ENCODE assay signal across 8 cellular contexts in the genomic region with DNA sequence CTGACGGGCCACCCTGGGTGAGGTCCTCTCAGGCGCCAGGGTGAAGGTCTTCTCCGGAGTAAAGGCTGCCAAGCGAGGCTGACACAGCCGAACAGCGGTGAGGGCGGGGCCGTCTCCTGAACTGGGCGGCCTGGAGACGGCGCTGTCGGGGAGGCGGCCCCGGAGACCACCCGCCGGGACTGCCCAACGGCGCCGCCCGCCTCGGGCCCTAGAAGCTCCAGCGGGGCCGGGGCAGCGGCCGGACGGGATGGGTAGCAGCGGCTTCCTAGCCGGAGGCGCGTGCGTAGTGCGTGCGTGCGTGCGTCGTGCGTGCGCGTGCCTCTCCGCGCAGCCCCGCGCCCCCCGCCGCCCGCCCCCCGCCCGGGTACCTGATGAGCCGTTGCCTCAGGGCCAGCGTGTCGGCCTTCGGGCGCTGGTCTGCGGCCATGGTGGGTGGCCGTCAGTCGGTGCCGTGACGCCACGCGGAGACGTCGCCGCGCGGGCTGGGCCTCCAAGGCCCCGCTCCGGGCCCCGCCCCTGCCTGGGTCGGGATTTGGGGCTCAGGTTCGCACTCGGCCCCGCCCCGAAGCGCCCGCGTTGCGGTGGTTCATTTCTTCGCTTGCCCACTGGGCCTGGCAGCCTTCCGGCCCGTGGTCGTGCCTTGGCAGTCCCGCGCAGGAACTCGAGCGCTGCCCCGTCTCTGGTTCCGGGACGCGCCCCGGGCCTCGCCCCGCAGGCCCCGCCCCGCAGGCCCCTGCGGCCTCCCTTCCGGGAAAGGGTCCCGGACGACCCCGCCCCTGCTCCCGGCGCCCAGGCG. TPM values are rescaled to one million over a fixed set of nuclear protein-coding genes. Genes with fewer than 3 reads are reported as not detected.
A peak's percentile ranks its signal among the peaks of the same experiment; 100 is the strongest.
DNase-seq lines count a peak whose midpoint lies in the region; ATAC-seq, FAIRE-seq and TF ChIP-seq lines count a peak whose summit lies in the region.

TSS of gene PHYKPL (minus strand) at position 679 of the 796 bp plus-strand sequence. CDS start at position 427, 252 bp downstream.

- H3K79me2 ChIP-seq in DOHH2 (ENCODE audit: control insufficient read depth, low read length) (peaks cover 50% of the 10 kb centered on the region), SK-N-SH (ENCODE audit: insufficient read depth) (peaks cover 28% of the 10 kb centered on the region)

- peak within 1 kb of the TSS; percentile 90 for H3K4me3 Mint-ChIP-seq in activated naive CD8-positive, alpha-beta T cell
- H3K4me3 Mint-ChIP-seq in glutamatergic neuron (ENCODE audit: unreplicated experiment), result peak within 1 kb of the TSS; percentile 91
- peak within 1 kb of the TSS; percentile 87 for H3K4me3 Mint-ChIP-seq in type B pancreatic cell

- H3K27me3 ChIP-seq in DOHH2 (ENCODE audit: control insufficient read depth, low read length) (no peaks in the 10 kb centered on the region), SK-N-SH (ENCODE audit: insufficient read depth) (no peaks in the 10 kb centered on the region), ovary (no peaks in the 10 kb centered on the region)

- TF ChIP-seq RAD21 in SK-N-SH (IDR thresholded peaks at IDR 0.05; ENCODE audit: low read length), result no peak

- H3K9me2 ChIP-seq in DOHH2 (replicated peaks; ENCODE audit: control insufficient read depth, low read length) (no peaks in the 10 kb centered on the region), SK-N-SH (no peaks in the 10 kb centered on the region)

- peak within 1 kb of the TSS; percentile 68 for H3K27ac ChIP-seq in DOHH2 (ENCODE audit: low read depth, low read length)
- H3K27ac ChIP-seq in SK-N-SH (ENCODE audit: low read depth in 2 of 2, low read length in 1 of 2), result peak within 1 kb of the TSS; percentile 56 to 86
- peak within 1 kb of the TSS; percentile 94 to 98 for H3K27ac ChIP-seq in ovary

- H3F3A ChIP-seq in DOHH2 (ENCODE audit: control insufficient read depth, insufficient read depth) (peaks cover 11% of the 10 kb centered on the region; the same call in 1 of the 2 replicates), SK-N-SH (replicated peaks; ENCODE audit: insufficient read depth) (peaks cover 11% of the 10 kb centered on the region)

- FAIRE-seq in HTR-8/SVneo (lab: Jason Lieb, UNC), result peak; percentile 59

- H3K4me2 ChIP-seq in DOHH2 (ENCODE audit: low read length), result peak within 1 kb of the TSS; percentile 99
- H3K4me2 ChIP-seq in SK-N-SH, result peak within 1 kb of the TSS; percentile 98

- DNase-seq in HTR-8/SVneo (ENCODE audit: insufficient read length, low spot score) (peak; percentile 71), SK-N-SH (peak; percentile 91), glutamatergic neuron (peak; percentile 72), ovary (peak; percentile 69 to 86 (median 78)), type B pancreatic cell (ENCODE audit: extremely low spot score, unreplicated experiment) (peak; percentile 85)

- CTCF ChIA-PET in SK-N-SH (lab: Yijun Ruan, JAX), result interaction anchor here (1.0 to 12.2 kb wide), 5 partner anchors 11 to 360 kb away, joined by 3 to 147 read pairs (median 4); partner anchors contain the start of gene COL23A1

- H2AFZ ChIP-seq in SK-N-SH (ENCODE audit: low read depth), result peak within 1 kb of the TSS; percentile 93

- POLR2A ChIA-PET in SK-N-SH (lab: Yijun Ruan, JAX), result interaction anchor here (0.6 to 2.0 kb wide), 7 partner anchors 9 to 1391 kb away, joined by 3 to 9 read pairs (median 3); partner anchors contain the start of genes CLK4, COL23A1, HNRNPAB and HNRNPH1

- peak; percentile 66 for ATAC-seq in GM21367 (IDR thresholded peaks at IDR 0.05; ENCODE audit: unreplicated experiment)

- H3K27me3 Mint-ChIP-seq in activated naive CD8-positive, alpha-beta T cell, result no peaks in the 10 kb centered on the region
- H3K27me3 Mint-ChIP-seq in glutamatergic neuron (ENCODE audit: unreplicated experiment) (peaks cover 7% of the 10 kb centered on the region), type B pancreatic cell (no peaks in the 10 kb centered on the region)

- intact Hi-C loops in ovary (cut with DNase I), result no loop called here

- WGBS in SK-N-SH (ENCODE audit: low lambda C conversion rate), result under 1% methylated on average over 23 of the region's 102 CpGs
- 0 to 1% (median 1%) methylated on average over 69 to 102 of the region's 102 CpGs for WGBS in ovary, 3 donors

- TF ChIP-seq CTCF in DOHH2 (IDR thresholded peaks at IDR 0.05; ENCODE audit: low read depth, low read length, poor library complexity, severe bottlenecking) (peak; percentile 5), SK-N-SH (IDR thresholded peaks at IDR 0.05) (peak; percentile 27), glutamatergic neuron (IDR thresholded peaks at IDR 0.05; ENCODE audit: partially characterized antibody, unreplicated experiment) (no peak), ovary (IDR thresholded peaks at IDR 0.05) (no peak), type B pancreatic cell (conservative IDR thresholded peaks at IDR 0.05) (no peak)

- H3K4me1 ChIP-seq in DOHH2 (ENCODE audit: control insufficient read depth, low read length) (peaks cover 53% of the 10 kb centered on the region), SK-N-SH (ENCODE audit: control insufficient read depth in 1 of 2, insufficient read depth in 2 of 2, low read depth in 1 of 2, low read length in 1 of 2) (peaks cover 11 to 33% of the 10 kb centered on the region in 2 experiments; a peak in 2 of 4 replicates), ovary (ENCODE audit: insufficient read depth) (peaks cover 10% of the 10 kb centered on the region)

- peak within 1 kb of the TSS; percentile 89 for H3K27ac Mint-ChIP-seq in activated naive CD8-positive, alpha-beta T cell
- H3K27ac Mint-ChIP-seq in glutamatergic neuron (ENCODE audit: unreplicated experiment), result peak within 1 kb of the TSS; percentile 66
- H3K27ac Mint-ChIP-seq in type B pancreatic cell, result peak within 1 kb of the TSS; percentile 75

- peaks cover 70% of the 10 kb centered on the region for H3K4me1 Mint-ChIP-seq in activated naive CD8-positive, alpha-beta T cell (ENCODE audit: low read depth)
- H3K4me1 Mint-ChIP-seq in glutamatergic neuron (ENCODE audit: low read depth, unreplicated experiment), result peaks cover 18% of the 10 kb centered on the region
- peaks cover 22% of the 10 kb centered on the region for H3K4me1 Mint-ChIP-seq in type B pancreatic cell (ENCODE audit: unreplicated experiment)

- peak within 1 kb of the TSS; percentile 98 for H3K4me3 ChIP-seq in DOHH2 (ENCODE audit: low read length)
- peak within 1 kb of the TSS; percentile 87 for H3K4me3 ChIP-seq in SK-N-SH (ENCODE audit: low read depth in 2 of 2, low read length in 1 of 2)
- peak within 1 kb of the TSS; percentile 68 for H3K4me3 ChIP-seq in ovary

- peak; percentile 35 for TF ChIP-seq POLR2A in ovary (IDR thresholded peaks at IDR 0.05)

- H3K9me3 ChIP-seq in DOHH2 (ENCODE audit: control insufficient read depth, insufficient read depth, low read length) (no peaks in the 10 kb centered on the region), SK-N-SH (no peaks in the 10 kb centered on the region), ovary (no peaks in the 10 kb centered on the region)

- peaks cover 15% of the 10 kb centered on the region for H4K20me1 ChIP-seq in DOHH2 (ENCODE audit: control insufficient read depth, insufficient read depth, low read depth, low read length)
- H4K20me1 ChIP-seq in SK-N-SH (ENCODE audit: insufficient read depth), result no peaks in the 10 kb centered on the region

- peaks cover 16% of the 10 kb centered on the region for H3K36me3 Mint-ChIP-seq in activated naive CD8-positive, alpha-beta T cell
- H3K36me3 Mint-ChIP-seq in glutamatergic neuron (ENCODE audit: unreplicated experiment) (peaks cover 15% of the 10 kb centered on the region), type B pancreatic cell (peaks cover 29% of the 10 kb centered on the region)

- TF ChIP-seq EP300 in SK-N-SH (IDR thresholded peaks at IDR 0.05; ENCODE audit: borderline replicate concordance in 1 of 2, low read depth in 1 of 2, low read length in 1 of 2) (no peak), ovary (IDR thresholded peaks at IDR 0.05) (no peak)

- peaks cover 48% of the 10 kb centered on the region for H3K36me3 ChIP-seq in DOHH2 (ENCODE audit: control insufficient read depth, low read length)
- peaks cover 7 to 24% of the 10 kb centered on the region in 2 experiments for H3K36me3 ChIP-seq in SK-N-SH (replicated peaks in 1 of 2; ENCODE audit: control insufficient read depth in 1 of 2, insufficient read depth in 2 of 2, low read length in 1 of 2)
- no peaks in the 10 kb centered on the region for H3K36me3 ChIP-seq in ovary

- no peaks in the 10 kb centered on the region for H3K9me3 Mint-ChIP-seq in activated naive CD8-positive, alpha-beta T cell (ENCODE audit: low read depth)
- peaks cover 12% of the 10 kb centered on the region for H3K9me3 Mint-ChIP-seq in glutamatergic neuron (ENCODE audit: unreplicated experiment)
- peaks cover 5% of the 10 kb centered on the region for H3K9me3 Mint-ChIP-seq in type B pancreatic cell

- peak within 1 kb of the TSS; percentile 83 for H3K9ac ChIP-seq in SK-N-SH

TF ChIP-seq in SK-N-SH, 30 proteins besides CTCF, POLR2A, EP300 and RAD21 (continues in another document):
- TF ChIP-seq RXRA (IDR thresholded peaks at IDR 0.05; ENCODE audit: borderline replicate concordance, low read depth) (no peak), MEF2A (IDR thresholded peaks at IDR 0.05; ENCODE audit: borderline replicate concordance, low read depth) (no peak), EZH2phosphoT487 (IDR thresholded peaks at IDR 0.05; ENCODE audit: borderline replicate concordance, low read depth) (no peak), ELF1 (IDR thresholded peaks at IDR 0.05) (peak; percentile 59)
- TF ChIP-seq, protein P1, sequence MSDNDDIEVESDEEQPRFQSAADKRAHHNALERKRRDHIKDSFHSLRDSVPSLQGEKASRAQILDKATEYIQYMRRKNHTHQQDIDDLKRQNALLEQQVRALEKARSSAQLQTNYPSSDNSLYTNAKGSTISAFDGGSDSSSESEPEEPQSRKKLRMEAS (IDR thresholded peaks at IDR 0.05; ENCODE audit: low read depth), result peak; percentile 62

RNA-seq across cellular contexts. Expression of gene PHYKPL, which starts in this region (rescaled TPM):
- polyA plus RNA-seq in SK-N-SH (2012; rRNA removed) (46.8 and 61.3 TPM in 2 replicates), ovary (10 to 100 TPM; 31.8 to 46.8 TPM)
- 18.4 and 23.3 TPM in 2 replicates for polyA plus RNA-seq in SK-N-SH (2012; cell fraction: cytosol; rRNA removed)
- polyA plus RNA-seq in SK-N-SH (2012; cell fraction: nucleus; rRNA removed), result 262 and 272 TPM in 2 replicates
- total RNA-seq in glutamatergic neuron (ENCODE audit: unreplicated experiment) (89.7 TPM), ovary (10 to 100 TPM; 41.7 to 93.3 (median 62.7) TPM), type B pancreatic cell (ENCODE audit: low replicate concordance) (52.7 and 76.2 TPM in 2 replicates)

Comparison
In these comparisons a context has a peak if more than half of its experiments do, and no peak if none do; other contexts are left out.
1. Peak in every context shown above with its lines: DNase-seq, ATAC-seq, H3K4me3 ChIP-seq and H3K27ac ChIP-seq.
2. CTCF ChIP-seq: peak in DOHH2 (single experiment) and SK-N-SH (single experiment); none in glutamatergic neuron (single experiment), ovary (0 of 3) and type B pancreatic cell (single experiment).